25 cellular contexts compared by ENCODE assay signal in the genomic region with DNA sequence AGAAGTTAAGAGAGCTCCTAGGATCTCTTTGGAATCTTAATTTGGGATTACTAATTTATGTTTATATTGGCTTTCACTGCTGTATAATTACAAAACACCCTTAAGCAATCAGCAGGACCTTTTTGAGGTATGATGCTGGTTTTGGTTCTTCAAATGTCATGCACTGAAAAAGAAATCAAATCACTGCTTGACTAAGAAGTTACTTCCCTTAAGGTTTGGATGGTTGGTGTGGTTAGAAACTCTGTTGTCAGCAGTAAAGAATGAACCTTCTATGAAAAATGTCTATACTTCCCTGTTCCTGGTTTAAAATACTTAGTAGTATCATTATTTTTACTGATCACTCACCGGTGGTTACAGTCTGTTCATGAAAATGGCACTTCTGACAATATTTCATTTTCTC. TPM values are rescaled to one million over a fixed set of nuclear protein-coding genes. Genes with fewer than 3 reads are reported as not detected.
DNase-seq lines count a peak whose midpoint lies in the region; ATAC-seq, FAIRE-seq and TF ChIP-seq lines count a peak whose summit lies in the region.
"Had no signal": no experiment of that assay in that cellular context is flagged by ENCODE, and none has a peak within 500 bp of the region (broad histone marks: within the 10 kb centered on the region; RNA-seq: fewer than 3 reads in every experiment).

No MANE protein-coding gene starts in this region.

- H3K27ac ChIP-seq in GM12878 (ENCODE audit: control insufficient read depth, insufficient read depth) (no peak overlapping the region), brain microvascular endothelial cell (no peak overlapping the region)
- H3K27ac ChIP-seq: KMS-11 had no signal

- H3K36me3 ChIP-seq in GM12878 (ENCODE audit: control insufficient read depth in 2 of 2, insufficient read depth in 2 of 2, low read length in 1 of 2) = no peaks in the 10 kb centered on the region
- H3K36me3 ChIP-seq in brain microvascular endothelial cell (replicated peaks) = no peaks in the 10 kb centered on the region
- H3K36me3 ChIP-seq: BE2C had no signal

- no peak for FAIRE-seq in GM12878 (lab: Jason Lieb, UNC)
- FAIRE-seq: endometrium had no signal

- no peaks in the 10 kb centered on the region for H3K36me3 Mint-ChIP-seq in stimulated activated naive B cell treated with anti-CD40 and anti-IgM and Interleukin-4, amounts not matched to agents 10 μg/mL and 1 μg/mL and 100 μg/mL, for 72 hours
- H3K36me3 Mint-ChIP-seq: activated CD8-positive, alpha-beta memory T cell treated with anti-CD3 and anti-CD28 coated beads, Interleukin-2, amount 10 ng/mL, durations not matched to agents 7 days and 5 days; brain; mesothelial cell of epicardium had no signal

- no peak for TF ChIP-seq POLR2A in GM12878 (IDR thresholded peaks at IDR 0.05; ENCODE audit: low read depth, low read length)

- POLR2A ChIA-PET in GM12878 (lab: Charles Lee) = no interaction called here

- no peaks in the 10 kb centered on the region for H3K9me3 ChIP-seq in GM12878 (replicated peaks; ENCODE audit: control insufficient read depth, insufficient read depth, low read length)
- H3K9me3 ChIP-seq: BE2C had no signal

- no peak for TF ChIP-seq RAD21 in GM12878 (IDR thresholded peaks at IDR 0.05; ENCODE audit: insufficient read depth, low read depth, low read length)

- no peak overlapping the region for H3K27ac Mint-ChIP-seq in stimulated activated naive B cell treated with anti-CD40 and anti-IgM and Interleukin-4, amounts not matched to agents 10 μg/mL and 1 μg/mL and 100 μg/mL, for 72 hours
- H3K27ac Mint-ChIP-seq: activated CD8-positive, alpha-beta memory T cell treated with anti-CD3 and anti-CD28 coated beads, Interleukin-2, amount 10 ng/mL, durations not matched to agents 7 days and 5 days; activated T-helper 17 cell treated with anti-CD3 and anti-CD28 coated beads, Interleukin-2, amount 50 U/mL, for 72 hours; stimulated activated naive CD8-positive, alpha-beta T cell treated with anti-CD3 and anti-CD28 coated beads, Interleukin-15, Interleukin-2, amounts not matched to agents 100 ng/mL and 50 ng/mL, for 24 hours had no signal

- ATAC-seq in GM18907 (IDR thresholded peaks at IDR 0.05; ENCODE audit: unreplicated experiment) (peak; percentile 52), HG02973 (IDR thresholded peaks at IDR 0.05; ENCODE audit: unreplicated experiment) (peak; percentile 42), GM12878 (peak; percentile 58)
- ATAC-seq in stimulated activated naive B cell treated with anti-CD40 and anti-IgM and Interleukin-4, amounts not matched to agents 10 μg/mL and 1 μg/mL and 100 μg/mL, for 72 hours (replicated peaks) = peak; percentile 59 to 73
- ATAC-seq: activated CD8-positive, alpha-beta memory T cell treated with anti-CD3 and anti-CD28 coated beads, Interleukin-2, amount 10 ng/mL, durations not matched to agents 7 days and 5 days; activated T-helper 17 cell treated with anti-CD3 and anti-CD28 coated beads, Interleukin-2, amount 50 U/mL, for 72 hours had no signal

- no peaks in the 10 kb centered on the region for H3K79me2 ChIP-seq in GM12878 (ENCODE audit: control insufficient read depth, insufficient read depth, low read length)

- no peak overlapping the region for H3K4me2 ChIP-seq in GM12878 (ENCODE audit: control insufficient read depth, insufficient read depth)
- H3K4me2 ChIP-seq: KMS-11 had no signal

- in situ Hi-C loops in GM12878 (cut with MboI) (no loop called here), brain microvascular endothelial cell (cut with HindIII; ENCODE audit: low pct_ligation_motif_present, low sequenced_read_pairs) (no loop called here)

- BruUV-seq in GM12878 (replicated peaks; lab: Mats Ljungman, UMichigan) = no TSS peak

- TF ChIP-seq CTCF in GM12878 (IDR thresholded peaks at IDR 0.05 in 2 of 3, conservative IDR thresholded peaks at IDR 0.05 in 1 of 3; ENCODE audit: control insufficient read depth in 2 of 3, extremely low read depth in 1 of 3, insufficient read depth in 1 of 3, low read depth in 3 of 3, low read length in 3 of 3) (no peak), brain microvascular endothelial cell (IDR thresholded peaks at IDR 0.05; ENCODE audit: low read depth, low read length, missing control alignments) (no peak)

- no peak overlapping the region for H3K4me3 Mint-ChIP-seq in stimulated activated naive B cell treated with anti-CD40 and anti-IgM and Interleukin-4, amounts not matched to agents 10 μg/mL and 1 μg/mL and 100 μg/mL, for 72 hours
- H3K4me3 Mint-ChIP-seq: activated CD8-positive, alpha-beta memory T cell treated with anti-CD3 and anti-CD28 coated beads, Interleukin-2, amount 10 ng/mL, durations not matched to agents 7 days and 5 days; activated T-helper 17 cell treated with anti-CD3 and anti-CD28 coated beads, Interleukin-2, amount 50 U/mL, for 72 hours; brain; mesothelial cell of epicardium; nephron; stimulated activated naive CD8-positive, alpha-beta T cell treated with anti-CD3 and anti-CD28 coated beads, Interleukin-15, Interleukin-2, amounts not matched to agents 100 ng/mL and 50 ng/mL, for 24 hours had no signal

- H3K9me3 Mint-ChIP-seq in stimulated activated naive B cell treated with anti-CD40 and anti-IgM and Interleukin-4, amounts not matched to agents 10 μg/mL and 1 μg/mL and 100 μg/mL, for 72 hours = no peaks in the 10 kb centered on the region
- H3K9me3 Mint-ChIP-seq: activated T-helper 17 cell treated with anti-CD3 and anti-CD28 coated beads, Interleukin-2, amount 50 U/mL, for 72 hours; mesothelial cell of epicardium; nephron; stimulated activated naive CD8-positive, alpha-beta T cell treated with anti-CD3 and anti-CD28 coated beads, Interleukin-15, Interleukin-2, amounts not matched to agents 100 ng/mL and 50 ng/mL, for 24 hours had no signal

- no peaks in the 10 kb centered on the region for H4K20me1 ChIP-seq in GM12878 (ENCODE audit: control insufficient read depth, insufficient read depth)

- H3K27me3 ChIP-seq in GM12878 (replicated peaks in 1 of 2; ENCODE audit: control insufficient read depth in 2 of 2, insufficient read depth in 2 of 2, low read length in 1 of 2) (peaks cover 0 to 10% of the 10 kb centered on the region in 2 experiments; a peak in 2 of 4 replicates), brain microvascular endothelial cell (replicated peaks) (no peaks in the 10 kb centered on the region)

- H3K4me1 Mint-ChIP-seq in stimulated activated naive B cell treated with anti-CD40 and anti-IgM and Interleukin-4, amounts not matched to agents 10 μg/mL and 1 μg/mL and 100 μg/mL, for 72 hours = peaks cover 0 to 13% of the 10 kb centered on the region in 2 donors
- H3K4me1 Mint-ChIP-seq: activated T-helper 17 cell treated with anti-CD3 and anti-CD28 coated beads, Interleukin-2, amount 50 U/mL, for 72 hours had no signal

- no peaks in the 10 kb centered on the region for H3K4me1 ChIP-seq in GM12878 (ENCODE audit: control insufficient read depth, insufficient read depth, low read length)
- H3K4me1 ChIP-seq: BE2C had no signal

- 0 out of 4 replicates have a peak, but pooled peaks of 1 of the 2 experiments have one; percentile 17 for TF ChIP-seq EP300 in GM12878 (IDR thresholded peaks at IDR 0.05; ENCODE audit: borderline replicate concordance in 1 of 2, control insufficient read depth in 1 of 2, low read depth in 2 of 2, low read length in 2 of 2)

- H3K4me3 ChIP-seq in GM12878 (no peak overlapping the region), brain microvascular endothelial cell (ENCODE audit: low read depth, low read length) (no peak overlapping the region)
- H3K4me3 ChIP-seq: coronary artery had no signal

- peaks cover 26 to 32% of the 10 kb centered on the region in 2 donors for H3K27me3 Mint-ChIP-seq in stimulated activated naive B cell treated with anti-CD40 and anti-IgM and Interleukin-4, amounts not matched to agents 10 μg/mL and 1 μg/mL and 100 μg/mL, for 72 hours

- DNase-seq in GM12878 (ENCODE audit: low read depth, low spot score) (no peak), brain microvascular endothelial cell (no peak), NCI-H748 (lab: John Stamatoyannopoulos, UW; ENCODE audit: unreplicated experiment) (no peak)
- DNase-seq in stimulated activated naive B cell treated with anti-CD40 and anti-IgM and Interleukin-4, amounts not matched to agents 10 μg/mL and 1 μg/mL and 100 μg/mL, for 72 hours = no peak
- no peak for DNase-seq in activated CD8-positive, alpha-beta memory T cell treated with anti-CD3 and anti-CD28 coated beads, Interleukin-2, amount 50 U/mL, for 48 hours
- DNase-seq: activated CD4-positive, CD25-positive, alpha-beta regulatory T cell treated with anti-CD3 and anti-CD28 coated beads, Interleukin-2, amount 50 U/mL, for 72 hours; activated CD8-positive, alpha-beta memory T cell treated with anti-CD3 and anti-CD28 coated beads, Interleukin-2, amount 10 ng/mL, durations not matched to agents 7 days and 5 days; BE2C; left cardiac atrium; NCI-H1048; NCI-H2029; NCI-H446; stimulated activated CD4-positive, alpha-beta T cell treated with anti-CD3 and anti-CD28 coated beads, Interleukin-2, amount 100 ng/mL, for 24 hours; SW 1271; trophoblast cell had no signal

- no peak overlapping the region for H3K9ac ChIP-seq in GM12878 (ENCODE audit: control insufficient read depth, insufficient read depth, low read length)
- H3K9ac ChIP-seq: KMS-11 had no signal

- SMC1A ChIA-PET in GM12878 (lab: Charles Lee; ENCODE audit: uncharacterized antibody, unreplicated experiment) = interaction anchor here (1.5 to 2.7 kb wide), 3 partner anchors 9 to 31 kb away, joined by 3 to 7 read pairs (median 5); no protein-coding TSS in a partner anchor

- intact Hi-C loops in GM12878 (cut with micrococcal nuclease; ENCODE audit: unreplicated experiment) = loop anchor here (5.0 kb wide), 1 partner anchor 122 kb away; no protein-coding TSS in a partner anchor

- no peak overlapping the region for H2AFZ ChIP-seq in GM12878 (ENCODE audit: control insufficient read depth, low read depth, low read length)

- WGBS in GM12878 (ENCODE audit: insufficient coverage, insufficient replicate concordance, low lambda C conversion rate, missing lambda C conversion rate) = 5% methylated on average over 1 of the region's 1 CpG

- CTCF ChIA-PET in GM12878 (lab: Yijun Ruan, JAX) = interaction anchor here (1.3 to 2.9 kb wide), 3 partner anchors 11 to 129 kb away, joined by 3 to 10 read pairs (median 8); no protein-coding TSS in a partner anchor

- RAD21 ChIA-PET in GM12878 (lab: Charles Lee; ENCODE audit: unreplicated experiment) = interaction anchor here (0.6 to 0.9 kb wide), 2 partner anchors 24 to 92 kb away, joined by 3 read pairs; no protein-coding TSS in a partner anchor

RNA-seq across cellular contexts. Expression of gene COLEC12, which starts 5.5 kb away (rescaled TPM):
- total RNA-seq in GM12878 (2013; cell fraction: nucleolus; rRNA removed) = not detected in 2 replicates
- total RNA-seq in GM12878 (2014; rRNA removed) (not detected in 2 replicates), GM12878 (2014; rRNA removed; fragmentation: Illumina TruSeq; extraction: Trizol) (not detected in 2 replicates), GM12878 (2021) (0.03 and 0.05 TPM in 2 replicates)
- not detected for polyA plus RNA-seq in GM12878 (2011; ENCODE audit: low read depth)
- polyA plus RNA-seq in GM12878 (2011; rRNA removed) (not detected in 2 replicates), GM12878 (2014; fragmentation: Illumina TruSeq; extraction: Trizol) (not detected in 2 replicates), GM12878 (2014; fragmentation: Nextera tagmentation; extraction: Ambion mirVana) (not detected), GM12878 (2014; rRNA removed) (not detected in 2 replicates), GM12878 (2016; fragmentation: Nextera tagmentation; extraction: Ambion mirVana) (under 1 TPM in 1 of 2 experiments, not detected in 1; 0.04 TPM)
- not detected in 2 replicates for polyA plus RNA-seq in GM12878 (2011; cell fraction: cytosol; rRNA removed)
- not detected in 2 replicates for polyA plus RNA-seq in GM12878 (2011; cell fraction: nucleus; rRNA removed)
- polyA plus RNA-seq in GM12878 (2012) = 0.03 TPM in 1 of 2 replicates, not detected in the other
- polyA minus RNA-seq in GM12878 (2011; rRNA and poly(A)+ RNA removed) = not detected in 2 replicates
- not detected in 2 replicates for polyA minus RNA-seq in GM12878 (2011; cell fraction: cytosol; rRNA and poly(A)+ RNA removed)
- polyA minus RNA-seq in GM12878 (2011; cell fraction: nucleus; rRNA and poly(A)+ RNA removed) = not detected in 2 replicates
- total RNA-seq: activated CD8-positive, alpha-beta memory T cell treated with anti-CD3 and anti-CD28 coated beads, Interleukin-2, amount 10 ng/mL, durations not matched to agents 7 days and 5 days; activated T-helper 17 cell treated with anti-CD3 and anti-CD28 coated beads, Interleukin-2, amount 50 U/mL, for 72 hours had no signal
